8 cellular contexts compared by ENCODE assay signal in the genomic region with DNA sequence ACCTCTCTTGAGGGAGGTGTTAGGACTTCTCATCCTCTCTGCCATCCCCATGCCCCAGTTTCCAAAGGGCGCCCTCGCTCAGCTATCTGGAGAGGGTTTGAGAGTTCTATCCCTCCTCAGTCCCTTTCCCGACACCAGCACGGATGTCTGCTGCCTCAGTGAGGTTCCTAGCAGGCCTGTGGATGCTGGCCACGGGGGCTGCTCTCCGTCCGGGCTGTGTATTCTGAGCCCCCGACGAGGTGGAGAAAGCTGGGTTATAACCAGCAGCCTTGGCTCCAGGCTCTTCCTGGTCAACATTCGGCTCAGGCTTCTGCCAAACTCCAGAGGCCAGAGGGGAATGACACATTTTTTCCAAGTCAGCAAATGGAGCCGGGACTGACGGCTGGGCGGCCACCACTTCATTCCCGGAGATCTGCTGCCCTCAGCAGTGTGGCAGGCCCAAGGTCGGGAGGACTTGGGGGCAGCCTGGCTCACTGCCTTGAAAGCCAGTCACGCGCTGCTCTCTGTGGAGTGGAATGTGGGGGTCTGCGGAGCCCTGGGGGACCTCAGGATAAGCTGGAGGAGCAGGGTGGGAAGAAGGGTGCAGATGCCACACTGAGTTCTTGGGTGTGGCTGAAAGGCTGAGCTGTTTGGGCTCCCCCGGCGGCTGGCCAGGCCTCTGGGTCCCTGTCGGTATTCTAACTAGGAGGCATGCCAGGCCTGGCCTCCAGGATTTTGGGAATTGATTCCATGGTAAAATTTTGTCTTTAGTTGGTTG. TPM values are rescaled to one million over a fixed set of nuclear protein-coding genes. Genes with fewer than 3 reads are reported as not detected.
DNase-seq lines count a peak whose midpoint lies in the region; TF ChIP-seq lines count a peak whose summit lies in the region.

No MANE protein-coding gene starts in this region.

- in situ Hi-C loops in ACHN (cut with HindIII; ENCODE audit: low pct_ligation_motif_present, low pct_unique_long_range_greater_than_20kb, low sequenced_read_pairs), result no loop called here

- DNase-seq in HT1080 (ENCODE audit: low read depth), result peak; percentile 24
- peak; percentile 60 for DNase-seq in kidney tubule cell (ENCODE audit: low spot score)
- peak; percentile 46 for DNase-seq in stomach
- no peak for DNase-seq in stimulated activated CD4-positive, alpha-beta T cell treated with anti-CD3 and anti-CD28 coated beads, Interleukin-12 subunit alpha, Interleukin-12 subunit beta, amount 100 ng/mL, for 4 hours
- DNase-seq in ACHN, result no peak
- DNase-seq in DMS 273 treated with DMSO at 0.1 percent for 48 hours (lab: John Stamatoyannopoulos, UW), result no peak
- DNase-seq in cerebellar nuclear complex (lab: John Stamatoyannopoulos, UW), result no peak

- TF ChIP-seq EP300 in stomach (IDR thresholded peaks at IDR 0.05), result no peak

- H3K27ac ChIP-seq in angular gyrus (ENCODE audit: low read depth, low read length), result peak overlapping the region; percentile 100
- peak overlapping the region; percentile 78 to 100 (median 98) for H3K27ac ChIP-seq in stomach

- TF ChIP-seq CTCF in stomach (IDR thresholded peaks at IDR 0.05), result no peak

- intact Hi-C loops in stomach (cut with DNase I; ENCODE audit: low total_unique reads), result loop anchor here (5.0 to 10.0 kb wide), 2 partner anchors 474 to 646 kb away; no protein-coding TSS in a partner anchor

- H3K27me3 ChIP-seq in stomach, result no peaks in the 10 kb centered on the region

- TF ChIP-seq POLR2A in stomach (IDR thresholded peaks at IDR 0.05), result no peak

- no peaks in the 10 kb centered on the region for H3K9me3 ChIP-seq in stomach

- H3K36me3 ChIP-seq in stomach, result peaks cover 37 to 61% (median 57%) of the 10 kb centered on the region in 4 donors

- H3K4me3 ChIP-seq in stomach, result peak overlapping the region in 1 of 4 donors; percentile 43

- WGBS in stomach, 5 donors, result 22 to 43% (median 27%) methylated on average over 18 to 21 of the region's 21 CpGs

- peaks cover 54 to 66% (median 55%) of the 10 kb centered on the region in 4 donors for H3K4me1 ChIP-seq in stomach

RNA-seq across cellular contexts. Expression of gene PTPA, which starts 27.4 kb away (rescaled TPM):
- total RNA-seq in HT1080 (2014; rRNA removed; shearing (Covaris generic)), result 167 and 214 TPM in 2 replicates
- polyA plus RNA-seq in HT1080 (2015; cell fraction: cytosol; rRNA removed), result 110 and 122 TPM in 2 replicates
- polyA plus RNA-seq in HT1080 (2015; cell fraction: nucleus; rRNA removed), result 102 and 120 TPM in 2 replicates
- total RNA-seq in stomach, result 100 to 1,000 TPM in 1 of 5 donors, 10 to 100 TPM in 4; 12.3 to 118 (median 48.8) TPM
- polyA plus RNA-seq in stomach, result 100 to 1,000 TPM in 1 of 3 donors, 10 to 100 TPM in 2; 69.2 to 111 (median 77.9) TPM

RNA-seq across cellular contexts. Expression of gene CRAT, which starts 28.1 kb away (rescaled TPM):
- total RNA-seq in HT1080 (2014; rRNA removed; shearing (Covaris generic)), result 13.4 and 18.4 TPM in 2 replicates
- 26.5 and 32.5 TPM in 2 replicates for polyA plus RNA-seq in HT1080 (2015; cell fraction: cytosol; rRNA removed)
- polyA plus RNA-seq in HT1080 (2015; cell fraction: nucleus; rRNA removed), result 28.3 and 29.7 TPM in 2 replicates
- 10 to 100 TPM; 13.0 to 92.2 (median 49.6) TPM for total RNA-seq in stomach
- polyA plus RNA-seq in stomach, result 10 to 100 TPM; 25.8 to 28.5 (median 28.1) TPM

RNA-seq across cellular contexts. Expression of gene IER5L, which starts 39.4 kb away (rescaled TPM):
- 58.9 and 76.5 TPM in 2 replicates for total RNA-seq in HT1080 (2014; rRNA removed; shearing (Covaris generic))
- polyA plus RNA-seq in HT1080 (2015; cell fraction: cytosol; rRNA removed), result 20.3 and 22.7 TPM in 2 replicates
- polyA plus RNA-seq in HT1080 (2015; cell fraction: nucleus; rRNA removed), result 23.0 and 25.0 TPM in 2 replicates
- total RNA-seq in stomach, result 10 to 100 TPM in 1 of 5 donors, 1 to 10 TPM in 4; 2.6 to 30.4 (median 4.5) TPM
- polyA plus RNA-seq in stomach, result 10 to 100 TPM in 2 of 3 donors, 1 to 10 TPM in 1; 7.2 to 25.1 (median 17.0) TPM

RNA-seq across cellular contexts. Expression of gene DOLPP1, which starts 57.7 kb away (rescaled TPM):
- 20.5 and 23.8 TPM in 2 replicates for total RNA-seq in HT1080 (2014; rRNA removed; shearing (Covaris generic))
- 15.6 and 16.6 TPM in 2 replicates for polyA plus RNA-seq in HT1080 (2015; cell fraction: cytosol; rRNA removed)
- polyA plus RNA-seq in HT1080 (2015; cell fraction: nucleus; rRNA removed), result 17.9 and 19.5 TPM in 2 replicates
- 10 to 100 TPM in 4 of 5 donors, 1 to 10 TPM in 1; 5.5 to 84.0 (median 17.4) TPM for total RNA-seq in stomach
- 10 to 100 TPM in 1 of 3 donors, 1 to 10 TPM in 2; 3.4 to 11.4 (median 8.3) TPM for polyA plus RNA-seq in stomach

Comparison
In these comparisons a context has a peak if more than half of its experiments do, and no peak if none do; other contexts are left out.
1. DNase-seq: peak in HT1080 (single experiment), kidney tubule cell (single experiment) and stomach (single experiment); none in stimulated activated CD4-positive, alpha-beta T cell treated with anti-CD3 and anti-CD28 coated beads, Interleukin-12 subunit alpha, Interleukin-12 subunit beta, amount 100 ng/mL, for 4 hours (single experiment), ACHN (single experiment), DMS 273 treated with DMSO at 0.1 percent for 48 hours (single experiment) and cerebellar nuclear complex (0 of 2).